ENCODE assay signal across 1 cellular context in the genomic region with DNA sequence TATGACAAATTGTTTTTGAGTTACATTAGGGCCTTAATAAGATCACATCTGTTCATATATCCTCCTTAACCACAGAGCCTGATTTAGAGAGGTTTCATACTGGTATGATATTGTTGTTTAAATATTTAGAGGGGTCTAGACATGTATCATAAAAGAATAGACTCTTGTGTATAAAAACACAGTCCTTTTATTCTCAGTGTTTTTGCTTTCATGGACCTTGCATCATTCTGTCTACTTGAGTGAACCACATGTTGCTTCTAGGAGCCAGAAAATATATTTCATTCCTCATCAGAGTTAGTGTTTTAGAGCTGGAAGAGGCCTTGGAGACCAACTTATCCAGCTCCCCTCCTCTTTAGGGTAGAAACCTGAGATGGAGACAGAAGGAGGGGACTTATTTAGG.
TF ChIP-seq lines count a peak whose summit lies in the region.

No MANE protein-coding gene starts in this region.

TF ChIP-seq in K562, 482 proteins besides CTCF, POLR2A, EP300 and RAD21 (continued from another document):
- TF ChIP-seq, protein P1, sequence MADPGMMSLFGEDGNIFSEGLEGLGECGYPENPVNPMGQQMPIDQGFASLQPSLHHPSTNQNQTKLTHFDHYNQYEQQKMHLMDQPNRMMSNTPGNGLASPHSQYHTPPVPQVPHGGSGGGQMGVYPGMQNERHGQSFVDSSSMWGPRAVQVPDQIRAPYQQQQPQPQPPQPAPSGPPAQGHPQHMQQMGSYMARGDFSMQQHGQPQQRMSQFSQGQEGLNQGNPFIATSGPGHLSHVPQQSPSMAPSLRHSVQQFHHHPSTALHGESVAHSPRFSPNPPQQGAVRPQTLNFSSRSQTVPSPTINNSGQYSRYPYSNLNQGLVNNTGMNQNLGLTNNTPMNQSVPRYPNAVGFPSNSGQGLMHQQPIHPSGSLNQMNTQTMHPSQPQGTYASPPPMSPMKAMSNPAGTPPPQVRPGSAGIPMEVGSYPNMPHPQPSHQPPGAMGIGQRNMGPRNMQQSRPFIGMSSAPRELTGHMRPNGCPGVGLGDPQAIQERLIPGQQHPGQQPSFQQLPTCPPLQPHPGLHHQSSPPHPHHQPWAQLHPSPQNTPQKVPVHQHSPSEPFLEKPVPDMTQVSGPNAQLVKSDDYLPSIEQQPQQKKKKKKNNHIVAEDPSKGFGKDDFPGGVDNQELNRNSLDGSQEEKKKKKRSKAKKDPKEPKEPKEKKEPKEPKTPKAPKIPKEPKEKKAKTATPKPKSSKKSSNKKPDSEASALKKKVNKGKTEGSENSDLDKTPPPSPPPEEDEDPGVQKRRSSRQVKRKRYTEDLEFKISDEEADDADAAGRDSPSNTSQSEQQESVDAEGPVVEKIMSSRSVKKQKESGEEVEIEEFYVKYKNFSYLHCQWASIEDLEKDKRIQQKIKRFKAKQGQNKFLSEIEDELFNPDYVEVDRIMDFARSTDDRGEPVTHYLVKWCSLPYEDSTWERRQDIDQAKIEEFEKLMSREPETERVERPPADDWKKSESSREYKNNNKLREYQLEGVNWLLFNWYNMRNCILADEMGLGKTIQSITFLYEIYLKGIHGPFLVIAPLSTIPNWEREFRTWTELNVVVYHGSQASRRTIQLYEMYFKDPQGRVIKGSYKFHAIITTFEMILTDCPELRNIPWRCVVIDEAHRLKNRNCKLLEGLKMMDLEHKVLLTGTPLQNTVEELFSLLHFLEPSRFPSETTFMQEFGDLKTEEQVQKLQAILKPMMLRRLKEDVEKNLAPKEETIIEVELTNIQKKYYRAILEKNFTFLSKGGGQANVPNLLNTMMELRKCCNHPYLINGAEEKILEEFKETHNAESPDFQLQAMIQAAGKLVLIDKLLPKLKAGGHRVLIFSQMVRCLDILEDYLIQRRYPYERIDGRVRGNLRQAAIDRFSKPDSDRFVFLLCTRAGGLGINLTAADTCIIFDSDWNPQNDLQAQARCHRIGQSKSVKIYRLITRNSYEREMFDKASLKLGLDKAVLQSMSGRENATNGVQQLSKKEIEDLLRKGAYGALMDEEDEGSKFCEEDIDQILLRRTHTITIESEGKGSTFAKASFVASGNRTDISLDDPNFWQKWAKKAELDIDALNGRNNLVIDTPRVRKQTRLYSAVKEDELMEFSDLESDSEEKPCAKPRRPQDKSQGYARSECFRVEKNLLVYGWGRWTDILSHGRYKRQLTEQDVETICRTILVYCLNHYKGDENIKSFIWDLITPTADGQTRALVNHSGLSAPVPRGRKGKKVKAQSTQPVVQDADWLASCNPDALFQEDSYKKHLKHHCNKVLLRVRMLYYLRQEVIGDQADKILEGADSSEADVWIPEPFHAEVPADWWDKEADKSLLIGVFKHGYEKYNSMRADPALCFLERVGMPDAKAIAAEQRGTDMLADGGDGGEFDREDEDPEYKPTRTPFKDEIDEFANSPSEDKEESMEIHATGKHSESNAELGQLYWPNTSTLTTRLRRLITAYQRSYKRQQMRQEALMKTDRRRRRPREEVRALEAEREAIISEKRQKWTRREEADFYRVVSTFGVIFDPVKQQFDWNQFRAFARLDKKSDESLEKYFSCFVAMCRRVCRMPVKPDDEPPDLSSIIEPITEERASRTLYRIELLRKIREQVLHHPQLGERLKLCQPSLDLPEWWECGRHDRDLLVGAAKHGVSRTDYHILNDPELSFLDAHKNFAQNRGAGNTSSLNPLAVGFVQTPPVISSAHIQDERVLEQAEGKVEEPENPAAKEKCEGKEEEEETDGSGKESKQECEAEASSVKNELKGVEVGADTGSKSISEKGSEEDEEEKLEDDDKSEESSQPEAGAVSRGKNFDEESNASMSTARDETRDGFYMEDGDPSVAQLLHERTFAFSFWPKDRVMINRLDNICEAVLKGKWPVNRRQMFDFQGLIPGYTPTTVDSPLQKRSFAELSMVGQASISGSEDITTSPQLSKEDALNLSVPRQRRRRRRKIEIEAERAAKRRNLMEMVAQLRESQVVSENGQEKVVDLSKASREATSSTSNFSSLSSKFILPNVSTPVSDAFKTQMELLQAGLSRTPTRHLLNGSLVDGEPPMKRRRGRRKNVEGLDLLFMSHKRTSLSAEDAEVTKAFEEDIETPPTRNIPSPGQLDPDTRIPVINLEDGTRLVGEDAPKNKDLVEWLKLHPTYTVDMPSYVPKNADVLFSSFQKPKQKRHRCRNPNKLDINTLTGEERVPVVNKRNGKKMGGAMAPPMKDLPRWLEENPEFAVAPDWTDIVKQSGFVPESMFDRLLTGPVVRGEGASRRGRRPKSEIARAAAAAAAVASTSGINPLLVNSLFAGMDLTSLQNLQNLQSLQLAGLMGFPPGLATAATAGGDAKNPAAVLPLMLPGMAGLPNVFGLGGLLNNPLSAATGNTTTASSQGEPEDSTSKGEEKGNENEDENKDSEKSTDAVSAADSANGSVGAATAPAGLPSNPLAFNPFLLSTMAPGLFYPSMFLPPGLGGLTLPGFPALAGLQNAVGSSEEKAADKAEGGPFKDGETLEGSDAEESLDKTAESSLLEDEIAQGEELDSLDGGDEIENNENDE (IDR thresholded peaks at IDR 0.05; ENCODE audit: low read depth, low read length), result no peak
- TF ChIP-seq FOXM1 (IDR thresholded peaks at IDR 0.05; ENCODE audit: low read depth), result no peak
- no peak for TF ChIP-seq FOXM1 (CRISPR knock-in tag; IDR thresholded peaks at IDR 0.05; ENCODE audit: low read depth)
- no peak for TF ChIP-seq IRF2 (CRISPR knock-in tag; IDR thresholded peaks at IDR 0.05)
- no peak for TF ChIP-seq PRMT5 (CRISPR knock-in tag; IDR thresholded peaks at IDR 0.05)
- TF ChIP-seq, protein P2, sequence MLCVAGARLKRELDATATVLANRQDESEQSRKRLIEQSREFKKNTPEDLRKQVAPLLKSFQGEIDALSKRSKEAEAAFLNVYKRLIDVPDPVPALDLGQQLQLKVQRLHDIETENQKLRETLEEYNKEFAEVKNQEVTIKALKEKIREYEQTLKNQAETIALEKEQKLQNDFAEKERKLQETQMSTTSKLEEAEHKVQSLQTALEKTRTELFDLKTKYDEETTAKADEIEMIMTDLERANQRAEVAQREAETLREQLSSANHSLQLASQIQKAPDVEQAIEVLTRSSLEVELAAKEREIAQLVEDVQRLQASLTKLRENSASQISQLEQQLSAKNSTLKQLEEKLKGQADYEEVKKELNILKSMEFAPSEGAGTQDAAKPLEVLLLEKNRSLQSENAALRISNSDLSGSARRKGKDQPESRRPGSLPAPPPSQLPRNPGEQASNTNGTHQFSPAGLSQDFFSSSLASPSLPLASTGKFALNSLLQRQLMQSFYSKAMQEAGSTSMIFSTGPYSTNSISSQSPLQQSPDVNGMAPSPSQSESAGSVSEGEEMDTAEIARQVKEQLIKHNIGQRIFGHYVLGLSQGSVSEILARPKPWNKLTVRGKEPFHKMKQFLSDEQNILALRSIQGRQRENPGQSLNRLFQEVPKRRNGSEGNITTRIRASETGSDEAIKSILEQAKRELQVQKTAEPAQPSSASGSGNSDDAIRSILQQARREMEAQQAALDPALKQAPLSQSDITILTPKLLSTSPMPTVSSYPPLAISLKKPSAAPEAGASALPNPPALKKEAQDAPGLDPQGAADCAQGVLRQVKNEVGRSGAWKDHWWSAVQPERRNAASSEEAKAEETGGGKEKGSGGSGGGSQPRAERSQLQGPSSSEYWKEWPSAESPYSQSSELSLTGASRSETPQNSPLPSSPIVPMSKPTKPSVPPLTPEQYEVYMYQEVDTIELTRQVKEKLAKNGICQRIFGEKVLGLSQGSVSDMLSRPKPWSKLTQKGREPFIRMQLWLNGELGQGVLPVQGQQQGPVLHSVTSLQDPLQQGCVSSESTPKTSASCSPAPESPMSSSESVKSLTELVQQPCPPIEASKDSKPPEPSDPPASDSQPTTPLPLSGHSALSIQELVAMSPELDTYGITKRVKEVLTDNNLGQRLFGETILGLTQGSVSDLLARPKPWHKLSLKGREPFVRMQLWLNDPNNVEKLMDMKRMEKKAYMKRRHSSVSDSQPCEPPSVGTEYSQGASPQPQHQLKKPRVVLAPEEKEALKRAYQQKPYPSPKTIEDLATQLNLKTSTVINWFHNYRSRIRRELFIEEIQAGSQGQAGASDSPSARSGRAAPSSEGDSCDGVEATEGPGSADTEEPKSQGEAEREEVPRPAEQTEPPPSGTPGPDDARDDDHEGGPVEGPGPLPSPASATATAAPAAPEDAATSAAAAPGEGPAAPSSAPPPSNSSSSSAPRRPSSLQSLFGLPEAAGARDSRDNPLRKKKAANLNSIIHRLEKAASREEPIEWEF (CRISPR knock-in tag; IDR thresholded peaks at IDR 0.05), result no peak
- TF ChIP-seq ZBTB7A (IDR thresholded peaks at IDR 0.05; ENCODE audit: borderline replicate concordance, control insufficient read depth, low read depth, low read length), result no peak
- 0 out of 2 replicates have a peak, but pooled peaks have one; percentile 11 for TF ChIP-seq ZNF589 (CRISPR knock-in tag; IDR thresholded peaks at IDR 0.05; ENCODE audit: low read depth)
- no peak for TF ChIP-seq MEF2D (tag; conservative IDR thresholded peaks at IDR 0.05; ENCODE audit: low read depth)
- no peak for TF ChIP-seq GTF2E2 (tag; IDR thresholded peaks at IDR 0.05)
- TF ChIP-seq ESRRA (IDR thresholded peaks at IDR 0.05; ENCODE audit: borderline replicate concordance, low read depth), result no peak
- TF ChIP-seq, protein P3, sequence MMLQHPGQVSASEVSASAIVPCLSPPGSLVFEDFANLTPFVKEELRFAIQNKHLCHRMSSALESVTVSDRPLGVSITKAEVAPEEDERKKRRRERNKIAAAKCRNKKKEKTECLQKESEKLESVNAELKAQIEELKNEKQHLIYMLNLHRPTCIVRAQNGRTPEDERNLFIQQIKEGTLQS (IDR thresholded peaks at IDR 0.05), result peak; percentile 31; the same call in 1 of the 2 replicates
- TF ChIP-seq, protein P3 (CRISPR knock-in tag; conservative IDR thresholded peaks at IDR 0.05), result no peak
- no peak for TF ChIP-seq BCOR (IDR thresholded peaks at IDR 0.05)
- no peak for TF ChIP-seq GATAD2A (IDR thresholded peaks at IDR 0.05)
- TF ChIP-seq, protein P4, sequence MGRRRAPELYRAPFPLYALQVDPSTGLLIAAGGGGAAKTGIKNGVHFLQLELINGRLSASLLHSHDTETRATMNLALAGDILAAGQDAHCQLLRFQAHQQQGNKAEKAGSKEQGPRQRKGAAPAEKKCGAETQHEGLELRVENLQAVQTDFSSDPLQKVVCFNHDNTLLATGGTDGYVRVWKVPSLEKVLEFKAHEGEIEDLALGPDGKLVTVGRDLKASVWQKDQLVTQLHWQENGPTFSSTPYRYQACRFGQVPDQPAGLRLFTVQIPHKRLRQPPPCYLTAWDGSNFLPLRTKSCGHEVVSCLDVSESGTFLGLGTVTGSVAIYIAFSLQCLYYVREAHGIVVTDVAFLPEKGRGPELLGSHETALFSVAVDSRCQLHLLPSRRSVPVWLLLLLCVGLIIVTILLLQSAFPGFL (CRISPR knock-in tag; IDR thresholded peaks at IDR 0.05), result no peak
- TF ChIP-seq ZNF134 (CRISPR knock-in tag; conservative IDR thresholded peaks at IDR 0.05), result no peak
- no peak for TF ChIP-seq FOXA1 (IDR thresholded peaks at IDR 0.05; ENCODE audit: borderline replicate concordance)
